8 cellular contexts compared by ENCODE assay signal in the genomic region with DNA sequence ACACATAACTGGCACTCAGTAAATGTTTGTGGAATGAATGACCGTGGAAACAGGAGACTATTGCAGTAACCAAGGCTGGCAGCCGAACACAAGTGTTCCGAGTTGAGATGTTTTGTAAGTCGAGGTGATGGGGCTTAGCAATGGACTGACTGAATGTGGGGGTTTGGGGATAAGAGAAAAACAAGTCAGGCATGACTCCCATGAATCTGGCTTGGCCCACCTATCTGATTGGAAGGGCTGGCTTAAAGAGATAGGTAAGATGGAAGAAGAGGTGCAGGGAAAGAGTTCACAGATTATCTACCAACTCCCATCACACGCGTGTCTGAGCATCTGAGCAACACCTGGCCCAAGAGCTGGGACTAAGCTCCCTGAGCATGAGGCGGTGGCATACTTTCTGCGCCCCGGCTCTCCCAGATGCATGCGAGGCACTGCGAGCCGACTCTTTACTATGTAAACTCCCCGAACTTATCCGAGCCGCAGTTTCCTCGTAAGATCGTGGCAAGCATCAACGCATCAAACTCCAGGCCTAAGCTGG. TPM values are rescaled to one million over a fixed set of nuclear protein-coding genes. Genes with fewer than 3 reads are reported as not detected.
DNase-seq lines count a peak whose midpoint lies in the region; FAIRE-seq and TF ChIP-seq lines count a peak whose summit lies in the region.

No MANE protein-coding gene starts in this region.

- intact Hi-C loops in Caco-2 (cut with micrococcal nuclease; ENCODE audit: unreplicated experiment), result loop anchor here (1.0 to 10.0 kb wide), 6 partner anchors 14 to 292 kb away; partner anchors contain the start of genes ALDOC, NLK, PIGS and POLDIP2

- H3K79me2 ChIP-seq in osteoblast (ENCODE audit: insufficient read depth, low read length), result peaks cover 85% of the 10 kb centered on the region

- CTCF ChIA-PET in Caco-2 (lab: Charles Lee), result interaction anchor here (0.8 to 3.0 kb wide), 21 partner anchors 9 to 312 kb away, joined by 3 to 44 read pairs (median 8); partner anchors contain the start of genes PIGS, POLDIP2, SARM1 and TMEM97

- TF ChIP-seq CTCF in Caco-2 (IDR thresholded peaks at IDR 0.05; ENCODE audit: insufficient read depth in 1 of 2, low read depth in 1 of 2, low read length in 1 of 2, severe bottlenecking in 1 of 2, unreplicated experiment in 1 of 2) (no peak), osteoblast (IDR thresholded peaks at IDR 0.05; ENCODE audit: extremely low read depth, low read depth, low read length) (no peak)

- H3K36me3 ChIP-seq in Caco-2 (ENCODE audit: control insufficient read depth, insufficient read depth, low read length) (peaks cover 7% of the 10 kb centered on the region), NT2/D1 (ENCODE audit: insufficient read depth, insufficient read length, low read length) (peaks cover 32% of the 10 kb centered on the region), endocrine pancreas (ENCODE audit: control insufficient read depth, insufficient read depth, low read length) (peaks cover 3% of the 10 kb centered on the region), osteoblast (ENCODE audit: insufficient read depth, low read length) (peaks cover 28% of the 10 kb centered on the region)

- H2AFZ ChIP-seq in osteoblast (ENCODE audit: low read length), result peak overlapping the region; percentile 69

- peak overlapping the region; percentile 65 for H3K9ac ChIP-seq in NT2/D1 (ENCODE audit: insufficient read length, low read depth)
- H3K9ac ChIP-seq in endocrine pancreas (ENCODE audit: control insufficient read depth, insufficient read depth, low read length), result peak overlapping the region; percentile 94

- H3K27ac ChIP-seq in osteoblast (ENCODE audit: low read depth, low read length), result peak overlapping the region; percentile 96

- H3K4me1 ChIP-seq in Caco-2 (peaks cover 27% of the 10 kb centered on the region), NT2/D1 (ENCODE audit: insufficient read depth, insufficient read length) (no peaks in the 10 kb centered on the region), endocrine pancreas (ENCODE audit: control insufficient read depth, insufficient read depth, low read length) (peaks cover 13% of the 10 kb centered on the region), osteoblast (ENCODE audit: insufficient read depth, low read length) (peaks cover 47% of the 10 kb centered on the region)

- no peaks in the 10 kb centered on the region for H3K9me3 Mint-ChIP-seq in Caco-2 (ENCODE audit: unreplicated experiment)

- H3K27me3 ChIP-seq in Caco-2 (replicated peaks; ENCODE audit: control insufficient read depth, insufficient read depth, low read length) (no peaks in the 10 kb centered on the region), NT2/D1 (ENCODE audit: insufficient read depth, insufficient read length) (no peaks in the 10 kb centered on the region), endocrine pancreas (ENCODE audit: control insufficient read depth, insufficient read depth, low read length) (no peaks in the 10 kb centered on the region), osteoblast (ENCODE audit: insufficient read depth, low read length) (no peaks in the 10 kb centered on the region)

- H3K36me3 Mint-ChIP-seq in Caco-2 (ENCODE audit: insufficient read depth, unreplicated experiment), result peaks cover 77% of the 10 kb centered on the region

- TSS peak; percentile 20 for BruUV-seq in Caco-2 (replicated peaks; lab: Mats Ljungman, UMichigan)

- peaks cover 38% of the 10 kb centered on the region for H4K20me1 ChIP-seq in osteoblast (ENCODE audit: insufficient read depth, low read length)

- H3K9me3 ChIP-seq in Caco-2 (no peaks in the 10 kb centered on the region), NT2/D1 (ENCODE audit: insufficient read depth, low read length) (no peaks in the 10 kb centered on the region), endocrine pancreas (ENCODE audit: control insufficient read depth, low read length) (no peaks in the 10 kb centered on the region), osteoblast (ENCODE audit: low read depth, low read length) (no peaks in the 10 kb centered on the region)

- peak overlapping the region; percentile 98 for H3K27ac Mint-ChIP-seq in Caco-2 (ENCODE audit: unreplicated experiment)

- peaks cover 33% of the 10 kb centered on the region for H3K4me1 Mint-ChIP-seq in Caco-2 (ENCODE audit: low read depth, unreplicated experiment)

- H3K4me3 Mint-ChIP-seq in Caco-2 (ENCODE audit: unreplicated experiment), result peak overlapping the region; percentile 97

- POLR2A ChIA-PET in Caco-2 (lab: Charles Lee), result interaction anchor here (0.9 to 3.0 kb wide), 23 partner anchors 9 to 617 kb away, joined by 3 to 139 read pairs (median 10); partner anchors contain the start of genes PHF12, POLDIP2, RPL23A and SARM1

- FAIRE-seq in GM19239 (lab: Jason Lieb, UNC), result no peak

- H3K27me3 Mint-ChIP-seq in Caco-2 (ENCODE audit: insufficient read depth, unreplicated experiment), result no peaks in the 10 kb centered on the region

- peak overlapping the region; percentile 86 for H3K4me3 ChIP-seq in Caco-2 (ENCODE audit: low read depth, low read length)
- H3K4me3 ChIP-seq in NT2/D1 (ENCODE audit: insufficient read length, low read depth), result peak overlapping the region; percentile 71
- H3K4me3 ChIP-seq in endocrine pancreas (ENCODE audit: control insufficient read depth, insufficient read depth, low read length), result peak overlapping the region; percentile 87
- peak overlapping the region; percentile 83 for H3K4me3 ChIP-seq in osteoblast (ENCODE audit: insufficient read depth, low read length)

- peak overlapping the region; percentile 99 for H3K4me2 ChIP-seq in osteoblast (ENCODE audit: insufficient read depth, low read length)

- DNase-seq in Caco-2 (no peak), NT2/D1 (ENCODE audit: low read depth, low spot score) (no peak), osteoblast (ENCODE audit: insufficient read length, low spot score, missing footprints) (no peak), HPDE6-E6E7 (ENCODE audit: extremely low spot score) (no peak), cerebellum (ENCODE audit: low spot score) (no peak), GM19239 (ENCODE audit: insufficient read length, low spot score) (no peak), NCI-H187 treated with DMSO at 0.1 percent for 48 hours (lab: John Stamatoyannopoulos, UW) (no peak)

RNA-seq across cellular contexts. Expression of gene IFT20, which starts 0.5 kb away (rescaled TPM):
- 86.3 and 89.9 TPM in 2 replicates for total RNA-seq in Caco-2 (2022)
- total RNA-seq in osteoblast, result 59.4 and 59.8 TPM in 2 replicates
- 29.6 TPM for total RNA-seq in cerebellum

RNA-seq across cellular contexts. Expression of gene TNFAIP1, which starts 0.8 kb away (rescaled TPM):
- total RNA-seq in Caco-2 (2022) (105 and 119 TPM in 2 replicates), osteoblast (31.8 and 33.3 TPM in 2 replicates), cerebellum (39.1 TPM)

RNA-seq across cellular contexts. Expression of gene TMEM97, which starts 15.7 kb away (rescaled TPM):
- total RNA-seq in Caco-2 (2022) (313 and 342 TPM in 2 replicates), osteoblast (20.6 TPM in 2 replicates), cerebellum (26.9 TPM)

RNA-seq across cellular contexts. Expression of gene POLDIP2, which starts 22.6 kb away (rescaled TPM):
- total RNA-seq in Caco-2 (2022) (257 and 265 TPM in 2 replicates), osteoblast (82.9 and 84.6 TPM in 2 replicates), cerebellum (30.8 TPM)

RNA-seq across cellular contexts. Expression of gene SEBOX, which starts 30.3 kb away (rescaled TPM):
- not detected in 2 replicates for total RNA-seq in Caco-2 (2022)
- not detected in 2 replicates for total RNA-seq in osteoblast
- not detected for total RNA-seq in cerebellum

Comparison
In these comparisons a context has a peak if more than half of its experiments do, and no peak if none do; other contexts are left out.
1. RNA of gene TMEM97, which starts 15.7 kb away (total RNA-seq): 313 to 342 TPM in Caco-2; 26.9 TPM in cerebellum (single experiment) and 20.6 TPM in osteoblast; every median in the first group is over 10 times any median in the second.
2. Peak in every context shown above with its lines, with median percentiles within 50 percentile points of each other: H3K4me3 ChIP-seq.